Comparison of ENCODE assay signal across 29 cellular contexts in genomic region chr5:128870923-128871322, GRCh38.
"Had no signal": no experiment of that assay in that cellular context is flagged by ENCODE, and none has a peak within 500 bp of the region (broad histone marks: within the 10 kb centered on the region; RNA-seq: fewer than 3 reads in every experiment).

No MANE protein-coding gene starts in this region.

- H2AFZ ChIP-seq: parathyroid adenoma had no signal

- DNase-seq: activated CD4-positive, alpha-beta memory T cell treated with anti-CD3 and anti-CD28 coated beads, Interleukin-2, amount 10 ng/mL, durations not matched to agents 7 days and 5 days; activated CD4-positive, alpha-beta T cell treated with anti-CD3 and anti-CD28 coated beads for 1 hour; activated CD4-positive, alpha-beta T cell treated with anti-CD3 and anti-CD28 coated beads, Interleukin-2, amount 10 ng/mL, durations not matched to agents 7 days and 5 days; activated CD8-positive, alpha-beta memory T cell treated with anti-CD3 and anti-CD28 coated beads, Interleukin-2, amount 50 U/mL, for 48 hours; activated gamma-delta T cell treated with Interleukin-2 at 50 U/mL for 16 hours; activated naive CD4-positive, alpha-beta T cell treated with anti-CD3 and anti-CD28 coated beads, Interleukin-2, amount 50 U/mL, for 16 hours; activated T-cell treated with anti-CD3 and anti-CD28 coated beads, Interleukin-2, amount 50 U/mL, for 24 hours; amygdala; dermis blood vessel endothelial cell; effector CD4-positive, alpha-beta T cell; gastrocnemius medialis; hippocampal formation; kidney; naive thymus-derived CD8-positive, alpha-beta T cell; occipital lobe; stimulated activated CD4-positive, alpha-beta T cell treated with anti-CD3 and anti-CD28 coated beads, Interleukin-2, amount 100 ng/mL, for 48 hours; stimulated activated naive CD8-positive, alpha-beta T cell treated with anti-CD3 and anti-CD28 coated beads, Interleukin-15, Interleukin-2, amounts not matched to agents 100 U/mL and 50 U/mL, for 24 hours; T-helper 2 cell; testis; transverse colon had no signal

- H3K9me3 Mint-ChIP-seq: activated CD4-positive, alpha-beta T cell treated with anti-CD3 and anti-CD28 coated beads, Interleukin-2, amount 10 ng/mL, durations not matched to agents 7 days and 5 days had no signal

- H3K4me3 Mint-ChIP-seq: activated CD4-positive, alpha-beta memory T cell treated with anti-CD3 and anti-CD28 coated beads, Interleukin-2, amount 10 ng/mL, durations not matched to agents 7 days and 5 days; activated CD4-positive, alpha-beta T cell treated with anti-CD3 and anti-CD28 coated beads, Interleukin-2, amount 10 ng/mL, durations not matched to agents 7 days and 5 days; activated T-cell treated with anti-CD3 and anti-CD28 coated beads, Interleukin-2, amount 50 U/mL, for 24 hours; memory B cell; naive thymus-derived CD8-positive, alpha-beta T cell; neural crest cell; WTC11 had no signal

- H3K9ac ChIP-seq: parathyroid adenoma had no signal

- H3K79me2 ChIP-seq: parathyroid adenoma had no signal

- H3K27me3 ChIP-seq: gastrocnemius medialis, right atrium auricular region, testis, transverse colon had no signal

- H3K4me1 Mint-ChIP-seq: activated CD4-positive, alpha-beta memory T cell treated with anti-CD3 and anti-CD28 coated beads, Interleukin-2, amount 10 ng/mL, durations not matched to agents 7 days and 5 days; activated CD4-positive, alpha-beta T cell treated with anti-CD3 and anti-CD28 coated beads, Interleukin-2, amount 10 ng/mL, durations not matched to agents 7 days and 5 days; memory B cell; neural crest cell had no signal

- H3K36me3 Mint-ChIP-seq: memory B cell; naive thymus-derived CD8-positive, alpha-beta T cell had no signal

- H3K27ac ChIP-seq: epithelial cell of prostate, gastrocnemius medialis, parathyroid adenoma, right atrium auricular region, testis, transverse colon had no signal

- H3K4me1 ChIP-seq: gastrocnemius medialis, parathyroid adenoma, right atrium auricular region, testis, transverse colon had no signal

- H3K4me3 ChIP-seq: gastrocnemius medialis, right atrium auricular region, testis, transverse colon had no signal

- H3K27me3 Mint-ChIP-seq: activated CD4-positive, alpha-beta memory T cell treated with anti-CD3 and anti-CD28 coated beads, Interleukin-2, amount 10 ng/mL, durations not matched to agents 7 days and 5 days; activated CD4-positive, alpha-beta T cell treated with anti-CD3 and anti-CD28 coated beads, Interleukin-2, amount 10 ng/mL, durations not matched to agents 7 days and 5 days; activated T-cell treated with anti-CD3 and anti-CD28 coated beads, Interleukin-2, amount 50 U/mL, for 24 hours; memory B cell had no signal

- H3K9me3 ChIP-seq: gastrocnemius medialis, right atrium auricular region, testis, transverse colon had no signal

- ATAC-seq: gastrocnemius medialis; naive thymus-derived CD8-positive, alpha-beta T cell; stimulated activated naive CD8-positive, alpha-beta T cell treated with anti-CD3 and anti-CD28 coated beads, Interleukin-15, Interleukin-2, amounts not matched to agents 100 U/mL and 50 U/mL, for 24 hours had no signal

- FAIRE-seq: bronchial epithelial cell, colon, endometrium, kidney had no signal

- H3K27ac Mint-ChIP-seq: activated CD4-positive, alpha-beta memory T cell treated with anti-CD3 and anti-CD28 coated beads, Interleukin-2, amount 10 ng/mL, durations not matched to agents 7 days and 5 days; activated CD4-positive, alpha-beta T cell treated with anti-CD3 and anti-CD28 coated beads, Interleukin-2, amount 10 ng/mL, durations not matched to agents 7 days and 5 days; activated T-cell treated with anti-CD3 and anti-CD28 coated beads, Interleukin-2, amount 50 U/mL, for 24 hours; memory B cell; naive thymus-derived CD8-positive, alpha-beta T cell had no signal

- H3K36me3 ChIP-seq: gastrocnemius medialis, right atrium auricular region, transverse colon had no signal
